In genomic region chr1:37995773-37996379, GRCh38 we compare ENCODE assay signal across 1 cellular context.
A peak's percentile ranks its signal among the peaks of the same experiment; 100 is the strongest.
TF ChIP-seq lines count a peak whose summit lies in the region.

No MANE protein-coding gene starts in this region.

TF ChIP-seq in GM23338, 12 proteins besides CTCF, POLR2A, EP300 and RAD21 (continued from another document):
- TF ChIP-seq REST (IDR thresholded peaks at IDR 0.05; ENCODE audit: unreplicated experiment) (no peak), POLR2AphosphoS5 (IDR thresholded peaks at IDR 0.05; ENCODE audit: low read depth) (peak; percentile 94), ZNF114 (CRISPR knock-in tag; IDR thresholded peaks at IDR 0.05) (no peak), STAT1 (IDR thresholded peaks at IDR 0.05; ENCODE audit: unreplicated experiment) (no peak), CREB1 (CRISPR knock-in tag; IDR thresholded peaks at IDR 0.05; ENCODE audit: low read depth) (peak; percentile 27; the same call in 1 of the 2 replicates), JUNB (IDR thresholded peaks at IDR 0.05; ENCODE audit: unreplicated experiment) (no peak), ETS1 (IDR thresholded peaks at IDR 0.05) (peak; percentile 51; the same call in 1 of the 2 replicates)
